1 cellular context compared by ENCODE assay signal in the genomic region with DNA sequence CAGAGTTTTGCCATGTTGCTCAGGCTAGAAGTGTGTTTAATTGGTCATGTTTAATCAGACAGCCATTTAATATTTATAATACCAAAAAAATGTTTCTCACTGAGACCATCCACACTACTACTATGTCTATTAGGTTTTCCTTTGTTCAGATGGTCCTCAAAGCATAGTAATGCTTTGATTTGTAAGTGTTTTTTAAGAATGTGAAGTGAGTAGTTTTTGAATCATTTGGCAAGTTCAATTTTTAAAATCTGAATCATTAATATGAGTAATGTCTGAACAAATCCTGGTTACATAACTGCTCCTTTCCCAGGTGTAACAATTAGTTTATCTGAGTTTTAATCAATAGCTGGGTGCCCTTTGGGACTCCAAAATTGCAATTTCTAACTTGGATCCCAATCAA.
TF ChIP-seq lines count a peak whose summit lies in the region.

No MANE protein-coding gene starts in this region.

TF ChIP-seq in IMR-90, 13 proteins besides CTCF, POLR2A, EP300 and RAD21:
- TF ChIP-seq BHLHE40 (IDR thresholded peaks at IDR 0.05; ENCODE audit: low read depth, low read length) (no peak), MAZ (IDR thresholded peaks at IDR 0.05; ENCODE audit: borderline replicate concordance, low read depth, low read length) (no peak), RCOR1 (IDR thresholded peaks at IDR 0.05; ENCODE audit: insufficient replicate concordance, low read length) (no peak), MXI1 (IDR thresholded peaks at IDR 0.05; ENCODE audit: borderline replicate concordance, low read depth, low read length) (no peak), CHD1 (IDR thresholded peaks at IDR 0.05; ENCODE audit: low read depth, low read length) (no peak), MAFK (IDR thresholded peaks at IDR 0.05; ENCODE audit: low read depth, low read length) (no peak), RFX5 (IDR thresholded peaks at IDR 0.05; ENCODE audit: low read depth, low read length) (no peak), SMC3 (IDR thresholded peaks at IDR 0.05; ENCODE audit: low read depth, low read length) (no peak), NFE2L2 (IDR thresholded peaks at IDR 0.05; ENCODE audit: low read depth, low read length) (no peak), FOS (IDR thresholded peaks at IDR 0.05; ENCODE audit: low read depth, low read length) (no peak), CEBPB (IDR thresholded peaks at IDR 0.05; ENCODE audit: low read depth, low read length) (no peak)
- TF ChIP-seq, protein P1, sequence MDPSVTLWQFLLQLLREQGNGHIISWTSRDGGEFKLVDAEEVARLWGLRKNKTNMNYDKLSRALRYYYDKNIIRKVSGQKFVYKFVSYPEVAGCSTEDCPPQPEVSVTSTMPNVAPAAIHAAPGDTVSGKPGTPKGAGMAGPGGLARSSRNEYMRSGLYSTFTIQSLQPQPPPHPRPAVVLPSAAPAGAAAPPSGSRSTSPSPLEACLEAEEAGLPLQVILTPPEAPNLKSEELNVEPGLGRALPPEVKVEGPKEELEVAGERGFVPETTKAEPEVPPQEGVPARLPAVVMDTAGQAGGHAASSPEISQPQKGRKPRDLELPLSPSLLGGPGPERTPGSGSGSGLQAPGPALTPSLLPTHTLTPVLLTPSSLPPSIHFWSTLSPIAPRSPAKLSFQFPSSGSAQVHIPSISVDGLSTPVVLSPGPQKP (IDR thresholded peaks at IDR 0.05; ENCODE audit: borderline replicate concordance, low read depth, low read length), result no peak
- TF ChIP-seq, protein P2, sequence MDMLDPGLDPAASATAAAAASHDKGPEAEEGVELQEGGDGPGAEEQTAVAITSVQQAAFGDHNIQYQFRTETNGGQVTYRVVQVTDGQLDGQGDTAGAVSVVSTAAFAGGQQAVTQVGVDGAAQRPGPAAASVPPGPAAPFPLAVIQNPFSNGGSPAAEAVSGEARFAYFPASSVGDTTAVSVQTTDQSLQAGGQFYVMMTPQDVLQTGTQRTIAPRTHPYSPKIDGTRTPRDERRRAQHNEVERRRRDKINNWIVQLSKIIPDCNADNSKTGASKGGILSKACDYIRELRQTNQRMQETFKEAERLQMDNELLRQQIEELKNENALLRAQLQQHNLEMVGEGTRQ (IDR thresholded peaks at IDR 0.05; ENCODE audit: low read depth, low read length), result no peak
